Comparison of ENCODE assay signal across 8 cellular contexts in the genomic region with DNA sequence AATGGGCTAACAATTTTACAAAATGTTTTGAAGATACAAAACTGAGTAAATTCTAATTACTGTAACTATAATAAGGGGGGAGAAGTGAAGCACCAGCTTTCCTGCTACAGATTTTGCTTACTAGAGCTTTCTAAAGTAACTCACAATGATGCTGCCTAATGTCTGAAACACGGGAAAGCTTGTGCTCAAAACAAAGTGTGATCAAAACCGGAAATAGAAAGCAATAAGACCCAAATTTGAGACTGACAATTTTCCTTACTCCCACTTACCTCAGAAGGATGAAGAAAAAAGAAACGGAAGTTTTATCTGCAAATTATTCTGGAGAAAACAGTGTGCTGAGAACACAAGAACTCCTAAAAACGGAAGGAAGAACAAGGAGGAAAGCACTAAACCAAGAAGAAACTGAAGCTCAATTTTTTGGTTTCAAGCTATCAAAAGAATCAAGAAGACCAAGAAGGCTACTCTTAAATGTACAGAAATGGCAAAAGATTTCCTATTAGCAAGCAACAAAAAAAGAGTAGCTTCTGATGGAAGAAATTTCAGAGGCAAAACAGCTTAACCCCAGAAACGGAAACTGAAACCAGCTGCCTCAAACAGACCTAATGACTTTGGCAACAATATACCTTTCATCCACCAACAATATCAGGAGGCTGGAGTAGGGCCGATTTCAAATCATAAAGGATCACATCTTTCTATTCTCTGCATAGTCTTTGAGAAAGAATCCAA. TPM values are rescaled to one million over a fixed set of nuclear protein-coding genes. Genes with fewer than 3 reads are reported as not detected.
DNase-seq lines count a peak whose midpoint lies in the region; ATAC-seq and TF ChIP-seq lines count a peak whose summit lies in the region.

No MANE protein-coding gene starts in this region.

- no peaks in the 10 kb centered on the region for H3K36me3 Mint-ChIP-seq in activated naive CD4-positive, alpha-beta T cell treated with anti-CD3 and anti-CD28 coated beads, Interleukin-2, amount 50 U/mL, for 72 hours

- peak overlapping the region; percentile 46 for H3K4me3 ChIP-seq in Jurkat, Clone E6-1 (ENCODE audit: low read length)
- H3K4me3 ChIP-seq in right atrium auricular region, result peak overlapping the region in 1 of 2 donors; percentile 38

- peaks cover 0 to 31% of the 10 kb centered on the region in 2 donors for H3K4me1 ChIP-seq in right atrium auricular region

- peak overlapping the region; percentile 87 to 98 for H3K27ac Mint-ChIP-seq in activated naive CD4-positive, alpha-beta T cell treated with anti-CD3 and anti-CD28 coated beads, Interleukin-2, amount 50 U/mL, for 72 hours
- peak overlapping the region; percentile 90 to 97 for H3K27ac Mint-ChIP-seq in stimulated activated naive CD8-positive, alpha-beta T cell treated with anti-CD3 and anti-CD28 coated beads, Interleukin-15, amount 100 ng/mL, for 72 hours

- H3K4me1 Mint-ChIP-seq in stimulated activated naive CD8-positive, alpha-beta T cell treated with anti-CD3 and anti-CD28 coated beads, Interleukin-15, amount 100 ng/mL, for 72 hours, result peaks cover 65% of the 10 kb centered on the region

- ATAC-seq in activated naive CD4-positive, alpha-beta T cell treated with anti-CD3 and anti-CD28 coated beads, Interleukin-2, amount 50 U/mL, for 72 hours, result peak; percentile 34 to 56
- ATAC-seq in stimulated activated naive CD8-positive, alpha-beta T cell treated with anti-CD3 and anti-CD28 coated beads, Interleukin-15, amount 100 ng/mL, for 72 hours, result peak; percentile 74
- ATAC-seq in GM21360 (IDR thresholded peaks at IDR 0.05; ENCODE audit: unreplicated experiment), result no peak

- H3K4me3 Mint-ChIP-seq in stimulated activated naive CD8-positive, alpha-beta T cell treated with anti-CD3 and anti-CD28 coated beads, Interleukin-15, amount 100 ng/mL, for 72 hours, result peak overlapping the region; percentile 87 to 93

- H3K9me3 Mint-ChIP-seq in activated naive CD4-positive, alpha-beta T cell treated with anti-CD3 and anti-CD28 coated beads, Interleukin-2, amount 50 U/mL, for 72 hours, result no peaks in the 10 kb centered on the region
- no peaks in the 10 kb centered on the region for H3K9me3 Mint-ChIP-seq in stimulated activated naive CD8-positive, alpha-beta T cell treated with anti-CD3 and anti-CD28 coated beads, Interleukin-15, amount 100 ng/mL, for 72 hours

- H3K27me3 ChIP-seq in right atrium auricular region, result no peaks in the 10 kb centered on the region

- H3K9me3 ChIP-seq in right atrium auricular region, result no peaks in the 10 kb centered on the region

- no peaks in the 10 kb centered on the region for H3K36me3 ChIP-seq in right atrium auricular region

- H3K27ac ChIP-seq in right atrium auricular region, result peak overlapping the region; percentile 46 to 55

- peak; percentile 6 for DNase-seq in stimulated activated CD8-positive, alpha-beta memory T cell treated with anti-CD3 and anti-CD28 coated beads, Interleukin-12 subunit alpha, Interleukin-12 subunit beta, amount 100 ng/mL, for 1 hour (ENCODE audit: low read depth)
- DNase-seq in stimulated activated CD8-positive, alpha-beta memory T cell treated with anti-CD3 and anti-CD28 coated beads, Interleukin-4, amount 100 ng/mL, for 48 hours, result no peak
- DNase-seq in Jurkat, Clone E6-1 (ENCODE audit: low read depth, low spot score), result peak; percentile 57
- DNase-seq in activated naive CD4-positive, alpha-beta T cell treated with anti-CD3 and anti-CD28 coated beads, Interleukin-2, amount 50 U/mL, for 72 hours (ENCODE audit: low spot score in 2 of 2), result peak in 1 of 2 donors; percentile 12
- DNase-seq in right atrium auricular region (ENCODE audit: low spot score) (no peak), retina (no peak)
- DNase-seq in stimulated activated naive CD8-positive, alpha-beta T cell treated with anti-CD3 and anti-CD28 coated beads, Interleukin-15, amount 100 ng/mL, for 72 hours, result peak in 1 of 2 donors; percentile 7

- TF ChIP-seq CTCF in right atrium auricular region (IDR thresholded peaks at IDR 0.05), result no peak

- no peaks in the 10 kb centered on the region for H3K27me3 Mint-ChIP-seq in stimulated activated naive CD8-positive, alpha-beta T cell treated with anti-CD3 and anti-CD28 coated beads, Interleukin-15, amount 100 ng/mL, for 72 hours

RNA-seq across cellular contexts. Expression of gene AMBRA1, which starts 33.4 kb away (rescaled TPM):
- polyA plus RNA-seq in Jurkat, Clone E6-1 (2012; ENCODE audit: insufficient read depth, insufficient read length), result 15.4 TPM
- total RNA-seq in activated naive CD4-positive, alpha-beta T cell treated with anti-CD3 and anti-CD28 coated beads, Interleukin-2, amount 50 U/mL, for 72 hours, result 10 to 100 TPM; 20.9 to 28.5 TPM
- 10 to 100 TPM; 16.8 to 22.0 TPM for total RNA-seq in right atrium auricular region

RNA-seq across cellular contexts. Expression of gene HARBI1, which starts 56.6 kb away (rescaled TPM):
- 6.4 TPM for polyA plus RNA-seq in Jurkat, Clone E6-1 (2012; ENCODE audit: insufficient read depth, insufficient read length)
- 1 to 10 TPM; 2.0 to 3.6 TPM for total RNA-seq in activated naive CD4-positive, alpha-beta T cell treated with anti-CD3 and anti-CD28 coated beads, Interleukin-2, amount 50 U/mL, for 72 hours
- total RNA-seq in right atrium auricular region, result 1 to 10 TPM; 2.3 to 3.3 TPM

RNA-seq across cellular contexts. Expression of gene ATG13, which starts 56.9 kb away (rescaled TPM):
- 86.7 TPM for polyA plus RNA-seq in Jurkat, Clone E6-1 (2012; ENCODE audit: insufficient read depth, insufficient read length)
- total RNA-seq in activated naive CD4-positive, alpha-beta T cell treated with anti-CD3 and anti-CD28 coated beads, Interleukin-2, amount 50 U/mL, for 72 hours, result 10 to 100 TPM; 54.0 to 99.9 TPM
- total RNA-seq in right atrium auricular region, result 10 to 100 TPM; 54.5 to 80.2 TPM

Comparison
In these comparisons a context has a peak if more than half of its experiments do, and no peak if none do; other contexts are left out.
1. DNase-seq: peak in stimulated activated CD8-positive, alpha-beta memory T cell treated with anti-CD3 and anti-CD28 coated beads, Interleukin-12 subunit alpha, Interleukin-12 subunit beta, amount 100 ng/mL, for 1 hour (single experiment) and Jurkat, Clone E6-1 (single experiment); none in stimulated activated CD8-positive, alpha-beta memory T cell treated with anti-CD3 and anti-CD28 coated beads, Interleukin-4, amount 100 ng/mL, for 48 hours (single experiment), right atrium auricular region (single experiment) and retina (single experiment).